8 cellular contexts compared by ENCODE assay signal in genomic region chr6:31888281-31889258, GRCh38. TPM values are rescaled to one million over a fixed set of nuclear protein-coding genes. Genes with fewer than 3 reads are reported as not detected.
DNase-seq lines count a peak whose midpoint lies in the region; ATAC-seq and TF ChIP-seq lines count a peak whose summit lies in the region.

No MANE protein-coding gene starts in this region.

- H3K27ac Mint-ChIP-seq in natural killer cell = no peak overlapping the region

- no peaks in the 10 kb centered on the region for H3K27me3 ChIP-seq in WERI-Rb-1 (ENCODE audit: insufficient read depth, low read depth, severe bottlenecking)

- H3K36me3 ChIP-seq in WERI-Rb-1 = peaks cover 96% of the 10 kb centered on the region

- no peaks in the 10 kb centered on the region for H3K9me3 ChIP-seq in WERI-Rb-1 (ENCODE audit: severe bottlenecking)

- H3K36me3 Mint-ChIP-seq in natural killer cell = peaks cover 14% of the 10 kb centered on the region

- H3K27me3 Mint-ChIP-seq in natural killer cell (ENCODE audit: low read depth in 2 of 2) = no peaks in the 10 kb centered on the region

- intact Hi-C loops in natural killer cell (cut with micrococcal nuclease) = no loop called here

- peak; percentile 45 for TF ChIP-seq CTCF in GM20000 (IDR thresholded peaks at IDR 0.05; ENCODE audit: extremely low read depth, missing control alignments)
- TF ChIP-seq CTCF in WERI-Rb-1 (IDR thresholded peaks at IDR 0.05; ENCODE audit: low read depth, low read length) = peak; percentile 89
- peak; percentile 81 for TF ChIP-seq CTCF in choroid plexus epithelial cell (conservative IDR thresholded peaks at IDR 0.05; ENCODE audit: low read depth, low read length)
- peak; percentile 69 for TF ChIP-seq CTCF in natural killer cell (IDR thresholded peaks at IDR 0.05)

- ATAC-seq in natural killer cell (peak in 2 of 3 donors; percentile 56 to 62), GM18868 (IDR thresholded peaks at IDR 0.05; ENCODE audit: unreplicated experiment) (no peak), GM18870 (IDR thresholded peaks at IDR 0.05; ENCODE audit: unreplicated experiment) (no peak), HG03045 (IDR thresholded peaks at IDR 0.05; ENCODE audit: unreplicated experiment) (no peak), GM18873 (IDR thresholded peaks at IDR 0.05; ENCODE audit: low FRiP score, unreplicated experiment) (no peak)

- peaks cover 7% of the 10 kb centered on the region in 2 donors for H3K4me1 Mint-ChIP-seq in natural killer cell

- H3K4me3 ChIP-seq in WERI-Rb-1 (ENCODE audit: low read depth, low read length) = no peak overlapping the region
- H3K4me3 ChIP-seq in choroid plexus epithelial cell (ENCODE audit: low read depth, low read length) = no peak overlapping the region

- H3K27ac ChIP-seq in WERI-Rb-1 = no peak overlapping the region; the same call in 1 of the 2 replicates

- H3K9me3 Mint-ChIP-seq in natural killer cell = no peaks in the 10 kb centered on the region

- H3K4me3 Mint-ChIP-seq in natural killer cell = no peak overlapping the region

- DNase-seq in GM20000 (ENCODE audit: low spot score) (peak; percentile 71), WERI-Rb-1 (peak; percentile 69), choroid plexus epithelial cell (ENCODE audit: low read depth) (no peak), natural killer cell (no peak)

RNA-seq across cellular contexts. Expression of gene EHMT2, which starts 8.9 kb away (rescaled TPM):
- total RNA-seq in natural killer cell = 10 to 100 TPM; 49.3 to 56.6 (median 55.8) TPM

RNA-seq across cellular contexts. Expression of gene SLC44A4, which starts 9.8 kb away (rescaled TPM):
- under 1 TPM in 1 of 3 donors, not detected in 2; 0.48 TPM for total RNA-seq in natural killer cell

RNA-seq across cellular contexts. Expression of gene ZBTB12, which starts 13.3 kb away (rescaled TPM):
- total RNA-seq in natural killer cell = under 1 TPM; 0.54 to 0.77 (median 0.63) TPM

RNA-seq across cellular contexts. Expression of gene NEU1, which starts 25.9 kb away (rescaled TPM):
- total RNA-seq in natural killer cell = 10 to 100 TPM; 36.1 to 69.6 (median 51.5) TPM

RNA-seq across cellular contexts. Expression of gene C2, which starts 38.9 kb away (rescaled TPM):
- total RNA-seq in natural killer cell = 1 to 10 TPM in 2 of 3 donors, under 1 TPM in 1; 0.55 to 1.3 (median 1.0) TPM

Comparison
In these comparisons a context has a peak if more than half of its experiments do, and no peak if none do; other contexts are left out.
1. DNase-seq: peak in GM20000 (single experiment) and WERI-Rb-1 (single experiment); none in choroid plexus epithelial cell (single experiment) and natural killer cell (single experiment).
2. ATAC-seq: peak in natural killer cell (2 of 3); none in GM18868 (single experiment), GM18870 (single experiment), HG03045 (single experiment) and GM18873 (single experiment).
3. Peak in every context shown above with its lines, with median percentiles within 50 percentile points of each other: CTCF ChIP-seq.